In the genomic region with DNA sequence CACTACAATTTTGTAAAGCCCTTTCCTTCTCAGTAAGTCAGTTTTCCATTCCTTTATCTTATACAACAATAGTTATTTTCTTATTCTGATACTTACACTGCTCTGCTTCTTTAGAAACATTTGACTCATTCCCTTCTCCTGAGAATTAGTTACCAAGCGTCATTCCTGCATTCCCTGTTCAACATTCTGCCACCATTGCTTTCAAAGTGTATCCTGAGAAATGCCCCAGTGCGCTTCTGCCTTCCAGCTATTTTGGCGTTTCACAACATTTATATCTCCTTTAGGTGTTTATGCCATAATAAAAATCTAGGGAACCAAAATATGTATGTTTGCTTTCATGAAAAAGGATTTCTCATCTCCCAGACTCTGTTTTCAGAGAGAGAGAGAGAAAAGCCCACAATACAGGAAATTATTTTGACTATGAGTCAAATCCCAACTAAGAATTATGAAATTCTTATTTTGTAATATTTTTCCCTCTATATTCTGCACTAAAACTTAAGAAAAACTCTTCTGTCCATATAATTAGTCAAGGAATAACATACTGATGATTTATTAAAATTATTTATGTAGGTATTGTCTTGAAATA, we compare ENCODE assay signal across 11 cellular contexts.
A peak's percentile ranks its signal among the peaks of the same experiment; 100 is the strongest.
DNase-seq lines count a peak whose midpoint lies in the region; ATAC-seq and TF ChIP-seq lines count a peak whose summit lies in the region.
"Had no signal": no experiment of that assay in that cellular context is flagged by ENCODE, and none has a peak within 500 bp of the region (broad histone marks: within the 10 kb centered on the region; RNA-seq: fewer than 3 reads in every experiment).

No MANE protein-coding gene starts in this region.

- DNase-seq in left cardiac atrium, result no peak
- DNase-seq in cardiac septum (ENCODE audit: low spot score), result no peak
- DNase-seq in ascending aorta (ENCODE audit: low spot score in 2 of 2), result no peak
- DNase-seq in foreskin keratinocyte, result peak; percentile 59 to 80
- no peak for DNase-seq in thoracic aorta (ENCODE audit: low spot score)
- no peak for DNase-seq in stimulated activated CD4-positive, alpha-beta T cell treated with anti-CD3 and anti-CD28 coated beads, Interleukin-1b, Interleukin-23, amount 100 ng/mL, for 48 hours
- DNase-seq in OCI-M1 (lab: John Stamatoyannopoulos, UW), result no peak
- DNase-seq in anterior cingulate cortex (lab: John Stamatoyannopoulos, UW), result no peak

- peak; percentile 47 to 74 for ATAC-seq in left cardiac atrium
- ATAC-seq in foreskin keratinocyte, result peak; percentile 63
- peak; percentile 65 for ATAC-seq in thoracic aorta (ENCODE audit: insufficient number of reproducible peaks, low FRiP score, low read depth)

- no peaks in the 10 kb centered on the region for H3K27me3 ChIP-seq in ascending aorta
- H3K27me3 ChIP-seq in foreskin keratinocyte, result no peaks in the 10 kb centered on the region
- H3K27me3 ChIP-seq in thoracic aorta (replicated peaks; ENCODE audit: insufficient read depth), result no peaks in the 10 kb centered on the region
- H3K27me3 ChIP-seq: BE2C, testis had no signal

- H3K27ac ChIP-seq in ascending aorta, result peak overlapping the region; percentile 46 to 54
- H3K27ac ChIP-seq in foreskin keratinocyte, result peak overlapping the region; percentile 89
- H3K27ac ChIP-seq in thoracic aorta, result peak overlapping the region in 1 of 2 donors; percentile 55
- H3K27ac ChIP-seq: parathyroid adenoma, testis had no signal

- H3K9me3 ChIP-seq in ascending aorta (no peaks in the 10 kb centered on the region), thoracic aorta (no peaks in the 10 kb centered on the region)
- H3K9me3 ChIP-seq: BE2C, testis had no signal

- H3K36me3 ChIP-seq in ascending aorta (no peaks in the 10 kb centered on the region), thoracic aorta (no peaks in the 10 kb centered on the region)
- H3K36me3 ChIP-seq: BE2C had no signal

- intact Hi-C loops in left cardiac atrium (cut with DNase I) (loop anchor here in 1 of 2 donors (5.0 kb wide), 1 partner anchor 723 kb away; no protein-coding TSS in a partner anchor), cardiac septum (cut with DNase I) (loop anchor here (5.0 kb wide), 4 partner anchors 118 to 723 kb away; partner anchors contain the start of gene RAP2B), ascending aorta (cut with DNase I) (loop anchor here (1.0 to 10.0 kb wide), 5 partner anchors 118 to 1201 kb away; partner anchors contain the start of gene RAP2B)

- no peak for TF ChIP-seq CTCF in ascending aorta (IDR thresholded peaks at IDR 0.05)
- TF ChIP-seq CTCF in foreskin keratinocyte (conservative IDR thresholded peaks at IDR 0.05), result no peak
- no peak for TF ChIP-seq CTCF in thoracic aorta (IDR thresholded peaks at IDR 0.05)

- H3K4me3 ChIP-seq in ascending aorta, result peak overlapping the region; percentile 18 to 60
- H3K4me3 ChIP-seq in thoracic aorta, result peak overlapping the region; percentile 75

- H3K4me1 ChIP-seq in ascending aorta, result no peaks in the 10 kb centered on the region
- H3K4me1 ChIP-seq in foreskin keratinocyte, result peaks cover 17% of the 10 kb centered on the region
- peaks cover 0 to 7% of the 10 kb centered on the region in 2 donors for H3K4me1 ChIP-seq in thoracic aorta (ENCODE audit: control insufficient read depth in 1 of 2, low read depth in 2 of 2)
- H3K4me1 ChIP-seq: BE2C, parathyroid adenoma had no signal

Comparison
In these comparisons a context has a peak if more than half of its experiments do, and no peak if none do; other contexts are left out.
1. DNase-seq: peak in foreskin keratinocyte (2 of 2); none in left cardiac atrium (single experiment), cardiac septum (single experiment), ascending aorta (0 of 2), thoracic aorta (single experiment), stimulated activated CD4-positive, alpha-beta T cell treated with anti-CD3 and anti-CD28 coated beads, Interleukin-1b, Interleukin-23, amount 100 ng/mL, for 48 hours (single experiment), OCI-M1 (single experiment) and anterior cingulate cortex (0 of 58).
2. Peak in every context shown above with its lines, with median percentiles within 50 percentile points of each other: ATAC-seq.